Comparison of ENCODE assay signal across 14 cellular contexts in genomic region chr11:109708184-109708583, GRCh38.
DNase-seq lines count a peak whose midpoint lies in the region; TF ChIP-seq lines count a peak whose summit lies in the region.
"Had no signal": no experiment of that assay in that cellular context is flagged by ENCODE, and none has a peak within 500 bp of the region (broad histone marks: within the 10 kb centered on the region; RNA-seq: fewer than 3 reads in every experiment).

No MANE protein-coding gene starts in this region.

- H2BK15ac ChIP-seq in neuronal stem cell (ENCODE audit: low read length): no peak overlapping the region

- no peak overlapping the region for H3K18ac ChIP-seq in neuronal stem cell (ENCODE audit: low read length)

- no peaks in the 10 kb centered on the region for H3K4me1 ChIP-seq in neuronal stem cell (ENCODE audit: control insufficient read depth in 2 of 2, insufficient read depth in 1 of 2, low read depth in 1 of 2, low read length in 2 of 2)
- H3K4me1 ChIP-seq in ovary (ENCODE audit: insufficient read depth): no peaks in the 10 kb centered on the region

- no peak overlapping the region for H3K14ac ChIP-seq in neuronal stem cell (ENCODE audit: low read length)

- DNase-seq in DMS79 treated with DMSO at 0.1 percent for 48 hours (lab: John Stamatoyannopoulos, UW) (peak; percentile 55), DMS79 (lab: John Stamatoyannopoulos, UW) (no peak), NCI-H146 (lab: John Stamatoyannopoulos, UW) (peak; percentile 2), NCI-H82 treated with DMSO at 0.1 percent for 48 hours (lab: John Stamatoyannopoulos, UW; ENCODE audit: unreplicated experiment) (peak; percentile 23), neuronal stem cell (ENCODE audit: low spot score) (no peak), NCI-H748 (lab: John Stamatoyannopoulos, UW; ENCODE audit: unreplicated experiment) (no peak), ovary (no peak)
- DNase-seq: CD8-positive, alpha-beta T cell; COR-L47; DMS53; GM23248; IMR-90 had no signal

- no peak overlapping the region for H3K4me2 ChIP-seq in neuronal stem cell (ENCODE audit: insufficient read depth, low read length, poor library complexity, severe bottlenecking)

- no peak overlapping the region for H2BK5ac ChIP-seq in neuronal stem cell (ENCODE audit: low read length)

- H2AK5ac ChIP-seq in neuronal stem cell (ENCODE audit: low read depth, low read length): no peak overlapping the region

- H2BK12ac ChIP-seq in neuronal stem cell (ENCODE audit: low read length): no peak overlapping the region

- H3K4ac ChIP-seq in neuronal stem cell (ENCODE audit: low read length): no peak overlapping the region

- H3K4me3 ChIP-seq in neuronal stem cell (ENCODE audit: low read length in 2 of 2) (no peak overlapping the region), ovary (no peak overlapping the region)
- H3K4me3 ChIP-seq: GM12878, GM23248 had no signal

- H4K91ac ChIP-seq in neuronal stem cell (ENCODE audit: low read depth, low read length, poor library complexity): no peak overlapping the region

- no peak overlapping the region for H4K8ac ChIP-seq in neuronal stem cell (ENCODE audit: low read depth, low read length)

- WGBS in neuronal stem cell (ENCODE audit: extremely low coverage in 2 of 2, insufficient read length in 2 of 2, insufficient replicate concordance in 1 of 2), 2 donors: no CpG with 5 or more reads among the region's 1 CpG
- WGBS in ovary, 3 donors: 7 to 27% (median 8%) methylated on average over 1 of the region's 1 CpG

- TF ChIP-seq POLR2A in ovary (IDR thresholded peaks at IDR 0.05): no peak

- no peaks in the 10 kb centered on the region for H3K9me3 ChIP-seq in neuronal stem cell (replicated peaks in 1 of 2; ENCODE audit: control insufficient read depth in 2 of 2, insufficient read depth in 1 of 2, low read depth in 1 of 2, low read length in 2 of 2)
- no peaks in the 10 kb centered on the region for H3K9me3 ChIP-seq in ovary

- no peak overlapping the region for H3K9ac ChIP-seq in neuronal stem cell (ENCODE audit: low read depth, low read length, poor library complexity)
- H3K9ac ChIP-seq: GM23248 had no signal

- H3K79me1 ChIP-seq in neuronal stem cell (ENCODE audit: low read depth, low read length): no peaks in the 10 kb centered on the region

- no peak overlapping the region for H3K27ac ChIP-seq in neuronal stem cell (replicated peaks; ENCODE audit: low read length)
- no peak overlapping the region for H3K27ac ChIP-seq in ovary
- H3K27ac ChIP-seq: 22Rv1, GM23248 had no signal

- intact Hi-C loops in ovary (cut with DNase I): no loop called here

- H3K36me3 ChIP-seq in neuronal stem cell (replicated peaks in 1 of 2; ENCODE audit: control insufficient read depth in 2 of 2, insufficient read depth in 2 of 2, low read length in 2 of 2) (no peaks in the 10 kb centered on the region), ovary (no peaks in the 10 kb centered on the region)

- peak overlapping the region; percentile 49 for H2AFZ ChIP-seq in neuronal stem cell (ENCODE audit: low read length)
- H2AFZ ChIP-seq: GM23248 had no signal

- no peak for TF ChIP-seq EP300 in ovary (IDR thresholded peaks at IDR 0.05)

- TF ChIP-seq CTCF in ovary (IDR thresholded peaks at IDR 0.05): no peak

- no peak overlapping the region for H2BK120ac ChIP-seq in neuronal stem cell (ENCODE audit: low read depth, low read length)

- H3K23ac ChIP-seq in neuronal stem cell (ENCODE audit: low read depth, low read length, poor library complexity): no peak overlapping the region

- H3K27me3 ChIP-seq in neuronal stem cell (ENCODE audit: control insufficient read depth in 3 of 3, insufficient read depth in 3 of 3, low read depth in 1 of 3, low read length in 3 of 3) (no peaks in the 10 kb centered on the region), ovary (no peaks in the 10 kb centered on the region)

Comparison
In these comparisons a context has a peak if more than half of its experiments do, and no peak if none do; other contexts are left out.
1. DNase-seq: peak in DMS79 treated with DMSO at 0.1 percent for 48 hours (single experiment), NCI-H146 (single experiment) and NCI-H82 treated with DMSO at 0.1 percent for 48 hours (single experiment); none in DMS79 (single experiment), neuronal stem cell (single experiment), NCI-H748 (single experiment) and ovary (0 of 5).